Comparison of ENCODE assay signal across 17 cellular contexts in genomic region chr3:169118666-169119370, GRCh38.
DNase-seq lines count a peak whose midpoint lies in the region; ATAC-seq and TF ChIP-seq lines count a peak whose summit lies in the region.
"Had no signal": no experiment of that assay in that cellular context is flagged by ENCODE, and none has a peak within 500 bp of the region (broad histone marks: within the 10 kb centered on the region; RNA-seq: fewer than 3 reads in every experiment).

No MANE protein-coding gene starts in this region.

- H3K9me3 ChIP-seq in MG63, result no peaks in the 10 kb centered on the region
- H3K9me3 ChIP-seq in aorta (ENCODE audit: control insufficient read depth, low read length), result no peaks in the 10 kb centered on the region
- no peaks in the 10 kb centered on the region for H3K9me3 ChIP-seq in CD8-positive, alpha-beta T cell (ENCODE audit: low read length)
- H3K9me3 ChIP-seq: esophagus muscularis mucosa, mucosa of descending colon, neutrophil, sigmoid colon had no signal

- intact Hi-C loops in aorta (cut with DNase I), result no loop called here
- intact Hi-C loops in CD8-positive, alpha-beta T cell (cut with DNase I, micrococcal nuclease), result no loop called here

- no peaks in the 10 kb centered on the region for H3K4me1 ChIP-seq in ACC112 (ENCODE audit: control insufficient read depth, insufficient read depth, low read length, unreplicated experiment)
- H3K4me1 ChIP-seq in aorta (ENCODE audit: control insufficient read depth in 1 of 2, insufficient read depth in 2 of 2, low read length in 2 of 2), result peaks cover 0 to 2% of the 10 kb centered on the region in 2 donors
- H3K4me1 ChIP-seq in CD8-positive, alpha-beta T cell (ENCODE audit: insufficient read depth, low read length), result no peaks in the 10 kb centered on the region
- H3K4me1 ChIP-seq: sigmoid colon had no signal

- DNase-seq in HFFc6 (peak; percentile 36), OCI-M1 (lab: John Stamatoyannopoulos, UW) (peak; percentile 2), dermis blood vessel endothelial cell (peak; percentile 64), MG63 (no peak), GM03348 (ENCODE audit: low spot score) (no peak), aorta (no peak)
- DNase-seq in CD8-positive, alpha-beta T cell, result no peak
- DNase-seq: activated effector memory CD4-positive, alpha-beta T cell treated with anti-CD3 and anti-CD28 coated beads, Interleukin-2, amount 50 U/mL, for 16 hours; hypothalamus; left colon; mucosa of descending colon; NCI-H2171; sigmoid colon had no signal

- H3K4me3 Mint-ChIP-seq in HFFc6, result peak overlapping the region; percentile 46; the same call in 1 of the 2 replicates
- no peak overlapping the region for H3K4me3 Mint-ChIP-seq in CD8-positive, alpha-beta T cell
- H3K4me3 Mint-ChIP-seq: dendritic cell treated with granulocyte-macrophage colony-stimulating factor and Interleukin-4, amounts not matched to agents 40 ng/mL and 50 ng/mL, for 4 days had no signal

- H3K79me2 ChIP-seq in ACC112 (ENCODE audit: control insufficient read depth, insufficient read depth, low read length, unreplicated experiment), result no peaks in the 10 kb centered on the region

- 32 to 37% methylated on average over 5 of the region's 5 CpGs for WGBS in aorta, 2 donors

- TF ChIP-seq CTCF in HFFc6 (IDR thresholded peaks at IDR 0.05), result no peak
- no peak for TF ChIP-seq CTCF in CD8-positive, alpha-beta T cell (IDR thresholded peaks at IDR 0.05)

- no peak for ATAC-seq in aorta (ENCODE audit: low FRiP score)
- no peak for ATAC-seq in CD8-positive, alpha-beta T cell
- ATAC-seq: mucosa of descending colon had no signal

- CTCF ChIA-PET in CD8-positive, alpha-beta T cell (lab: Charles Lee), result no interaction called here

- H3K27ac Mint-ChIP-seq in HFFc6, result peak overlapping the region; percentile 92
- no peak overlapping the region for H3K27ac Mint-ChIP-seq in CD8-positive, alpha-beta T cell
- H3K27ac Mint-ChIP-seq: dendritic cell treated with granulocyte-macrophage colony-stimulating factor and Interleukin-4, amounts not matched to agents 40 ng/mL and 50 ng/mL, for 4 days had no signal

- H2AFZ ChIP-seq in ACC112 (ENCODE audit: low read length, unreplicated experiment), result peak overlapping the region; percentile 34

- H3K36me3 Mint-ChIP-seq in HFFc6 (ENCODE audit: low read depth), result peaks cover 52% of the 10 kb centered on the region
- H3K36me3 Mint-ChIP-seq in CD8-positive, alpha-beta T cell, result no peaks in the 10 kb centered on the region

- H3K9me3 Mint-ChIP-seq in HFFc6, result no peaks in the 10 kb centered on the region
- H3K9me3 Mint-ChIP-seq in CD8-positive, alpha-beta T cell, result no peaks in the 10 kb centered on the region
- H3K9me3 Mint-ChIP-seq: dendritic cell treated with granulocyte-macrophage colony-stimulating factor and Interleukin-4, amounts not matched to agents 40 ng/mL and 50 ng/mL, for 4 days had no signal

- no peak overlapping the region for H3K27ac ChIP-seq in ACC112 (ENCODE audit: low read depth, low read length)
- peak overlapping the region in 1 of 2 donors; percentile 67 for H3K27ac ChIP-seq in aorta (ENCODE audit: low read depth in 1 of 2, low read length in 2 of 2)
- no peak overlapping the region for H3K27ac ChIP-seq in CD8-positive, alpha-beta T cell (ENCODE audit: low read depth, low read length)
- H3K27ac ChIP-seq: esophagus muscularis mucosa, neutrophil, sigmoid colon had no signal

- H3K4me1 Mint-ChIP-seq in HFFc6 (ENCODE audit: low read depth), result peaks cover 44% of the 10 kb centered on the region
- no peaks in the 10 kb centered on the region for H3K4me1 Mint-ChIP-seq in CD8-positive, alpha-beta T cell (ENCODE audit: low read depth)

- H3K27me3 Mint-ChIP-seq in HFFc6 (ENCODE audit: insufficient read depth), result no peaks in the 10 kb centered on the region
- no peaks in the 10 kb centered on the region for H3K27me3 Mint-ChIP-seq in CD8-positive, alpha-beta T cell (ENCODE audit: low read depth)
- H3K27me3 Mint-ChIP-seq: dendritic cell treated with granulocyte-macrophage colony-stimulating factor and Interleukin-4, amounts not matched to agents 40 ng/mL and 50 ng/mL, for 4 days had no signal

- H3K4me3 ChIP-seq in ACC112 (ENCODE audit: low read depth, low read length) (no peak overlapping the region), MG63 (no peak overlapping the region), aorta (ENCODE audit: low read length in 2 of 2) (no peak overlapping the region)
- no peak overlapping the region for H3K4me3 ChIP-seq in CD8-positive, alpha-beta T cell (ENCODE audit: low read depth, low read length)
- H3K4me3 ChIP-seq: esophagus muscularis mucosa, mucosa of descending colon, sigmoid colon had no signal

- H3K27me3 ChIP-seq in ACC112 (ENCODE audit: insufficient read depth, low read length) (no peaks in the 10 kb centered on the region), MG63 (no peaks in the 10 kb centered on the region), aorta (ENCODE audit: control insufficient read depth in 1 of 2, insufficient read depth in 2 of 2, low read length in 1 of 2) (no peaks in the 10 kb centered on the region)
- H3K27me3 ChIP-seq in CD8-positive, alpha-beta T cell (ENCODE audit: insufficient read depth, low read length), result no peaks in the 10 kb centered on the region
- H3K27me3 ChIP-seq: esophagus muscularis mucosa, neutrophil, sigmoid colon had no signal

- POLR2A ChIA-PET in CD8-positive, alpha-beta T cell (lab: Charles Lee), result no interaction called here

- H3K36me3 ChIP-seq in ACC112 (ENCODE audit: insufficient read depth, low read length) (peaks cover 14% of the 10 kb centered on the region), MG63 (no peaks in the 10 kb centered on the region), aorta (ENCODE audit: control insufficient read depth in 1 of 2, insufficient read depth in 2 of 2, low read length in 1 of 2) (peaks cover 3% of the 10 kb centered on the region in 2 donors)
- no peaks in the 10 kb centered on the region for H3K36me3 ChIP-seq in CD8-positive, alpha-beta T cell (ENCODE audit: insufficient read depth, low read length)
- H3K36me3 ChIP-seq: neutrophil, sigmoid colon had no signal

Comparison
In these comparisons a context has a peak if more than half of its experiments do, and no peak if none do; other contexts are left out.
1. DNase-seq: peak in HFFc6 (single experiment), OCI-M1 (single experiment) and dermis blood vessel endothelial cell (single experiment); none in MG63 (single experiment), GM03348 (single experiment), aorta (0 of 2) and CD8-positive, alpha-beta T cell (0 of 7).